10 cellular contexts compared by ENCODE assay signal in genomic region chr9:71793386-71794105, GRCh38. TPM values are rescaled to one million over a fixed set of nuclear protein-coding genes. Genes with fewer than 3 reads are reported as not detected.
DNase-seq lines count a peak whose midpoint lies in the region; ATAC-seq and TF ChIP-seq lines count a peak whose summit lies in the region.
"Had no signal": no experiment of that assay in that cellular context is flagged by ENCODE, and none has a peak within 500 bp of the region (broad histone marks: within the 10 kb centered on the region; RNA-seq: fewer than 3 reads in every experiment).

No MANE protein-coding gene starts in this region.

- H2AFZ ChIP-seq in DND-41 (ENCODE audit: low read depth, low read length): no peak overlapping the region

- no peak for TF ChIP-seq CTCF in DND-41 (IDR thresholded peaks at IDR 0.05; ENCODE audit: borderline replicate concordance, extremely low read depth, low read length, poor library complexity, severe bottlenecking)
- no peak for TF ChIP-seq CTCF in HFFc6 (IDR thresholded peaks at IDR 0.05)
- TF ChIP-seq CTCF in liver (IDR thresholded peaks at IDR 0.05; ENCODE audit: low read depth, low read length, missing input control): no peak
- TF ChIP-seq CTCF in esophagus squamous epithelium (IDR thresholded peaks at IDR 0.05): no peak

- no peaks in the 10 kb centered on the region for H3K27me3 ChIP-seq in DND-41 (ENCODE audit: insufficient read depth, low read length, poor library complexity)
- no peaks in the 10 kb centered on the region for H3K27me3 ChIP-seq in liver (ENCODE audit: control insufficient read depth in 4 of 4, insufficient read depth in 4 of 4, low read length in 3 of 4)
- H3K27me3 ChIP-seq in esophagus squamous epithelium: no peaks in the 10 kb centered on the region
- H3K27me3 ChIP-seq: neutrophil had no signal

- CTCF ChIA-PET in activated CD4-positive, alpha-beta memory T cell treated with anti-CD3 and anti-CD28 coated beads, Interleukin-2, amount 10 ng/mL, durations not matched to agents 7 days and 5 days (lab: Charles Lee): interaction anchor here (0.5 to 6.5 kb wide), 8 partner anchors 10 to 594 kb away, joined by 3 to 43 read pairs (median 4); partner anchors contain the start of gene CEMIP2

- intact Hi-C loops in esophagus squamous epithelium (cut with DNase I): no loop called here

- H3K36me3 Mint-ChIP-seq in HFFc6 (ENCODE audit: low read depth): 0 out of 2 replicates have a peak, but pooled peaks cover 9% of the 10 kb centered on the region
- peaks cover 14% of the 10 kb centered on the region for H3K36me3 Mint-ChIP-seq in activated CD4-positive, alpha-beta memory T cell treated with anti-CD3 and anti-CD28 coated beads, Interleukin-2, amount 10 ng/mL, durations not matched to agents 7 days and 5 days (ENCODE audit: low read depth)
- H3K36me3 Mint-ChIP-seq: brain had no signal

- H3K4me2 ChIP-seq in DND-41 (ENCODE audit: insufficient read depth, low read length): no peak overlapping the region

- H3K4me1 ChIP-seq in DND-41 (ENCODE audit: insufficient read depth, low read length) (peaks cover 31% of the 10 kb centered on the region), liver (ENCODE audit: control insufficient read depth in 4 of 4, insufficient read depth in 4 of 4, low read length in 3 of 4) (peaks cover 0 to 9% (median 3%) of the 10 kb centered on the region in 4 donors), esophagus squamous epithelium (no peaks in the 10 kb centered on the region)

- H3K9ac ChIP-seq in DND-41 (ENCODE audit: low read depth, low read length): no peak overlapping the region
- no peak overlapping the region for H3K9ac ChIP-seq in liver (ENCODE audit: low read depth in 1 of 2, low read length in 2 of 2)

- TF ChIP-seq POLR2A in esophagus squamous epithelium (IDR thresholded peaks at IDR 0.05): no peak

- no peaks in the 10 kb centered on the region for H4K20me1 ChIP-seq in DND-41 (ENCODE audit: insufficient read depth, low read length)

- peak overlapping the region; percentile 6; the same call in 1 of the 2 replicates for H3K4me3 Mint-ChIP-seq in HFFc6
- H3K4me3 Mint-ChIP-seq in activated CD4-positive, alpha-beta memory T cell treated with anti-CD3 and anti-CD28 coated beads, Interleukin-2, amount 10 ng/mL, durations not matched to agents 7 days and 5 days: no peak overlapping the region
- H3K4me3 Mint-ChIP-seq: brain had no signal

- DNase-seq in DND-41 (no peak), HFFc6 (peak; percentile 73), esophagus squamous epithelium (lab: John Stamatoyannopoulos, UW) (no peak), NCI-H1105 (lab: John Stamatoyannopoulos, UW) (no peak)
- no peak for DNase-seq in activated CD4-positive, alpha-beta memory T cell treated with anti-CD3 and anti-CD28 coated beads, Interleukin-2, amount 10 ng/mL, durations not matched to agents 7 days and 5 days
- no peak for DNase-seq in stimulated activated CD4-positive, alpha-beta T cell treated with anti-CD3 and anti-CD28 coated beads, Interleukin-12 subunit alpha, Interleukin-12 subunit beta, amount 100 ng/mL, for 4 hours

- H3K4me3 ChIP-seq in DND-41 (ENCODE audit: low read depth in 1 of 2, low read length in 2 of 2): no peak overlapping the region
- no peak overlapping the region for H3K4me3 ChIP-seq in liver (ENCODE audit: low read depth in 1 of 3, low read length in 3 of 3)
- no peak overlapping the region for H3K4me3 ChIP-seq in esophagus squamous epithelium

- ATAC-seq in DND-41 (ENCODE audit: insufficient read depth, low read depth): no peak
- ATAC-seq in GM19452 (IDR thresholded peaks at IDR 0.05; ENCODE audit: unreplicated experiment): no peak

- 0 out of 2 replicates have a peak overlapping the region, but pooled peaks have one; percentile 85 for H3K27ac ChIP-seq in DND-41 (ENCODE audit: low read length)
- H3K27ac ChIP-seq in liver (ENCODE audit: low read depth in 1 of 2, low read length in 2 of 2): peak overlapping the region; percentile 3 to 16
- no peak overlapping the region for H3K27ac ChIP-seq in esophagus squamous epithelium
- H3K27ac ChIP-seq: neutrophil had no signal

- H3K27ac Mint-ChIP-seq in HFFc6: peak overlapping the region; percentile 76
- peak overlapping the region; percentile 98 for H3K27ac Mint-ChIP-seq in activated CD4-positive, alpha-beta memory T cell treated with anti-CD3 and anti-CD28 coated beads, Interleukin-2, amount 10 ng/mL, durations not matched to agents 7 days and 5 days
- H3K27ac Mint-ChIP-seq: brain had no signal

- peaks cover 5% of the 10 kb centered on the region; the same call in 1 of the 2 replicates for H3K27me3 Mint-ChIP-seq in HFFc6 (ENCODE audit: insufficient read depth)
- H3K27me3 Mint-ChIP-seq in activated CD4-positive, alpha-beta memory T cell treated with anti-CD3 and anti-CD28 coated beads, Interleukin-2, amount 10 ng/mL, durations not matched to agents 7 days and 5 days: no peaks in the 10 kb centered on the region

- POLR2A ChIA-PET in activated CD4-positive, alpha-beta memory T cell treated with anti-CD3 and anti-CD28 coated beads, Interleukin-2, amount 10 ng/mL, durations not matched to agents 7 days and 5 days (lab: Charles Lee): interaction anchor here (1.0 to 7.9 kb wide), 4 partner anchors 10 to 29 kb away, joined by 4 to 75 read pairs (median 30); partner anchors contain the start of gene CEMIP2

- H3K9me3 Mint-ChIP-seq in HFFc6: no peaks in the 10 kb centered on the region
- peaks cover 6% of the 10 kb centered on the region for H3K9me3 Mint-ChIP-seq in activated CD4-positive, alpha-beta memory T cell treated with anti-CD3 and anti-CD28 coated beads, Interleukin-2, amount 10 ng/mL, durations not matched to agents 7 days and 5 days
- H3K9me3 Mint-ChIP-seq: brain had no signal

- no peaks in the 10 kb centered on the region for H3K36me3 ChIP-seq in DND-41 (ENCODE audit: insufficient read depth, low read length)
- H3K36me3 ChIP-seq in liver (ENCODE audit: control insufficient read depth in 4 of 4, insufficient read depth in 3 of 4, low read depth in 1 of 4, low read length in 3 of 4): no peaks in the 10 kb centered on the region
- no peaks in the 10 kb centered on the region for H3K36me3 ChIP-seq in esophagus squamous epithelium
- H3K36me3 ChIP-seq: neutrophil had no signal

- no peaks in the 10 kb centered on the region for H3K9me3 ChIP-seq in DND-41 (ENCODE audit: insufficient read depth, low read length, severe bottlenecking)
- H3K9me3 ChIP-seq in liver (ENCODE audit: control insufficient read depth in 4 of 4, low read length in 3 of 4): no peaks in the 10 kb centered on the region
- H3K9me3 ChIP-seq in esophagus squamous epithelium: no peaks in the 10 kb centered on the region
- H3K9me3 ChIP-seq: neutrophil had no signal

- H3K79me2 ChIP-seq in DND-41 (ENCODE audit: insufficient read depth, low read length): no peaks in the 10 kb centered on the region

- 90% methylated on average over 2 of the region's 2 CpGs for WGBS in liver
- 90 to 91% methylated on average over 2 of the region's 2 CpGs for WGBS in esophagus squamous epithelium, 2 donors

- TF ChIP-seq RAD21 in liver (IDR thresholded peaks at IDR 0.05): no peak

- peaks cover 56% of the 10 kb centered on the region for H3K4me1 Mint-ChIP-seq in HFFc6 (ENCODE audit: low read depth)
- peaks cover 43% of the 10 kb centered on the region for H3K4me1 Mint-ChIP-seq in activated CD4-positive, alpha-beta memory T cell treated with anti-CD3 and anti-CD28 coated beads, Interleukin-2, amount 10 ng/mL, durations not matched to agents 7 days and 5 days
- H3K4me1 Mint-ChIP-seq: brain had no signal

TF ChIP-seq in liver, 16 proteins besides CTCF, POLR2A, EP300 and RAD21:
- no peak for TF ChIP-seq FOXA1 (IDR thresholded peaks at IDR 0.05)
- TF ChIP-seq TAF1 (conservative IDR thresholded peaks at IDR 0.05): no peak
- no peak for TF ChIP-seq NR2F2 (IDR thresholded peaks at IDR 0.05)
- TF ChIP-seq JUND (IDR thresholded peaks at IDR 0.05): peak in 1 of 2 donors; percentile 31
- peak; percentile 33 for TF ChIP-seq YY1 (IDR thresholded peaks at IDR 0.05)
TF ChIP-seq in liver: peak in this region for 2.

RNA-seq across cellular contexts. Expression of gene CEMIP2, which starts 25.2 kb away (rescaled TPM):
- total RNA-seq in HFFc6 (2021; fragmentation: NEBNext Ultra II Directional; extraction: Animal tissue kit (Norgen Biotek cat#: 25700)): 100 to 1,000 TPM in 2 of 6 experiments, 10 to 100 TPM in 4; 86.0 to 106 (median 92.1) TPM
- total RNA-seq in activated CD4-positive, alpha-beta memory T cell treated with anti-CD3 and anti-CD28 coated beads, Interleukin-2, amount 10 ng/mL, durations not matched to agents 7 days and 5 days: 100 to 1,000 TPM; 137 to 140 TPM
- total RNA-seq in liver (100 to 1,000 TPM in 1 of 2 donors, 10 to 100 TPM in 1; 57.2 to 123 TPM), esophagus squamous epithelium (10 to 100 TPM in 3 of 4 donors, 1 to 10 TPM in 1; 7.6 to 34.5 (median 12.3) TPM)
- polyA plus RNA-seq in liver: 10 to 100 TPM; 18.8 to 20.0 TPM

Comparison
In these comparisons a context has a peak if more than half of its experiments do, and no peak if none do; other contexts are left out.
1. H3K27ac ChIP-seq: peak in DND-41 (single experiment) and liver (2 of 2); none in esophagus squamous epithelium (0 of 4).